Comparison of ENCODE assay signal across 1 cellular context in the genomic region with DNA sequence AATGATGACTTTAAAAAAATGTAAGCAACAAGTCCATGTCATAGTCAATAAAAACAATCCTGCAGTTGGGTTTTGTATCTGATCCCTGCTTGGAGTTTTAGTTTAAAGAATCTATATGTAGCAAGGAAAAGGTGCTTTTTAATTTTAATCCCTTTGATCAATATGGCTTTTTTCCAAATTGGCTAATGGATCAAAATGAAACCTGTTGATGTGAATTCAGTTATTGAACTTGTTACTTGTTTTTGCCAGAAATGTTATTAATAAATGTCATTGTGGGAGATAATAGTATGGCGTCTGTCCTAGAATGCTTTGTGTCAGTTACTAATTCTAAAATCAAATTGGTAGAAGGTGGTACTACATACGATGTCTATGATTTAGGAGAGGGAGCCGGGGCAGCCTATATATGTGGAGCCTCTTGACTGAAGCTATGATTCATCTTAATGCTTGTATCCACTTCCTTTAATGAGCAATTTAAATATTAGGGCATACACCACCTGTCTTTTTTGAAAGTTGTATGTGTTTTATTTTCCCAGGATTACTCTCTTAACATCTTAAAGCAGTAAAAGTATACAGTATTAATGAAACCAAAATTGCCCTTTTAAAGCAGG.
TF ChIP-seq lines count a peak whose summit lies in the region.

No MANE protein-coding gene starts in this region.

TF ChIP-seq in PFSK-1, 5 proteins besides CTCF, POLR2A, EP300 and RAD21 (continued from another document):
- TF ChIP-seq SIN3A (IDR thresholded peaks at IDR 0.05; ENCODE audit: borderline replicate concordance, insufficient read depth, low read length), result no peak
- no peak for TF ChIP-seq TAF1 (IDR thresholded peaks at IDR 0.05; ENCODE audit: borderline replicate concordance, insufficient read depth, low read length)
- TF ChIP-seq, protein P1, sequence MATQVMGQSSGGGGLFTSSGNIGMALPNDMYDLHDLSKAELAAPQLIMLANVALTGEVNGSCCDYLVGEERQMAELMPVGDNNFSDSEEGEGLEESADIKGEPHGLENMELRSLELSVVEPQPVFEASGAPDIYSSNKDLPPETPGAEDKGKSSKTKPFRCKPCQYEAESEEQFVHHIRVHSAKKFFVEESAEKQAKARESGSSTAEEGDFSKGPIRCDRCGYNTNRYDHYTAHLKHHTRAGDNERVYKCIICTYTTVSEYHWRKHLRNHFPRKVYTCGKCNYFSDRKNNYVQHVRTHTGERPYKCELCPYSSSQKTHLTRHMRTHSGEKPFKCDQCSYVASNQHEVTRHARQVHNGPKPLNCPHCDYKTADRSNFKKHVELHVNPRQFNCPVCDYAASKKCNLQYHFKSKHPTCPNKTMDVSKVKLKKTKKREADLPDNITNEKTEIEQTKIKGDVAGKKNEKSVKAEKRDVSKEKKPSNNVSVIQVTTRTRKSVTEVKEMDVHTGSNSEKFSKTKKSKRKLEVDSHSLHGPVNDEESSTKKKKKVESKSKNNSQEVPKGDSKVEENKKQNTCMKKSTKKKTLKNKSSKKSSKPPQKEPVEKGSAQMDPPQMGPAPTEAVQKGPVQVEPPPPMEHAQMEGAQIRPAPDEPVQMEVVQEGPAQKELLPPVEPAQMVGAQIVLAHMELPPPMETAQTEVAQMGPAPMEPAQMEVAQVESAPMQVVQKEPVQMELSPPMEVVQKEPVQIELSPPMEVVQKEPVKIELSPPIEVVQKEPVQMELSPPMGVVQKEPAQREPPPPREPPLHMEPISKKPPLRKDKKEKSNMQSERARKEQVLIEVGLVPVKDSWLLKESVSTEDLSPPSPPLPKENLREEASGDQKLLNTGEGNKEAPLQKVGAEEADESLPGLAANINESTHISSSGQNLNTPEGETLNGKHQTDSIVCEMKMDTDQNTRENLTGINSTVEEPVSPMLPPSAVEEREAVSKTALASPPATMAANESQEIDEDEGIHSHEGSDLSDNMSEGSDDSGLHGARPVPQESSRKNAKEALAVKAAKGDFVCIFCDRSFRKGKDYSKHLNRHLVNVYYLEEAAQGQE (IDR thresholded peaks at IDR 0.05; ENCODE audit: insufficient read depth in 1 of 2, low read depth in 2 of 2, low read length in 2 of 2), result no peak
